ENCODE assay signal across 30 cellular contexts in genomic region chr16:14366974-14367707, GRCh38.
"Had no signal": no experiment of that assay in that cellular context is flagged by ENCODE, and none has a peak within 500 bp of the region (broad histone marks: within the 10 kb centered on the region; RNA-seq: fewer than 3 reads in every experiment).

No MANE protein-coding gene starts in this region.

- H3K9me3 ChIP-seq: adrenal gland, body of pancreas, esophagus muscularis mucosa, sigmoid colon, thyroid gland, upper lobe of right lung had no signal

- FAIRE-seq: colon, small intestine, TTC549 had no signal

- DNase-seq: activated CD4-positive, alpha-beta T cell treated with anti-CD3 and anti-CD28 coated beads for 48 hours; activated CD4-positive, alpha-beta T cell treated with anti-CD3 and anti-CD28 coated beads, Interleukin-2, amount 50 U/mL, for 48 hours; activated CD8-positive, alpha-beta memory T cell treated with anti-CD3 and anti-CD28 coated beads for 24 hours; activated effector memory CD4-positive, alpha-beta T cell treated with Interleukin-2 at 50 U/mL for 16 hours; activated naive CD4-positive, alpha-beta T cell treated with Interleukin-2 at 50 U/mL for 16 hours; adrenal gland; aorta; body of pancreas; dermis blood vessel endothelial cell; effector CD4-positive, alpha-beta T cell; foreskin melanocyte; islet precursor cell; mammary epithelial cell; midbrain; natural killer cell; sigmoid colon; small intestine; stimulated activated CD4-positive, alpha-beta T cell treated with anti-CD3 and anti-CD28 coated beads, Interleukin-4, amount 100 ng/mL, for 24 hours; stimulated activated naive CD8-positive, alpha-beta T cell treated with anti-CD3 and anti-CD28 coated beads, Interleukin-15, amount 100 ng/mL, for 72 hours; substantia nigra; SW 1271; T-helper 9 cell; thyroid gland; upper lobe of right lung had no signal

- H3K4me3 ChIP-seq: adrenal gland, body of pancreas, esophagus muscularis mucosa, sigmoid colon, thyroid gland, upper lobe of right lung had no signal

- H3K36me3 ChIP-seq: adrenal gland, esophagus muscularis mucosa, sigmoid colon, thyroid gland, upper lobe of right lung had no signal

- H3K4me1 ChIP-seq: adrenal gland had no signal

- ATAC-seq: activated CD4-positive, CD25-positive, alpha-beta regulatory T cell treated with anti-CD3 and anti-CD28 coated beads, Interleukin-2, amount 50 U/mL, for 24 hours; body of pancreas; natural killer cell; stimulated activated effector memory CD8-positive, alpha-beta T cell treated with anti-CD3 and anti-CD28 coated beads, Interleukin-12 subunit alpha, Interleukin-12 subunit beta, amount 100 ng/mL, for 72 hours; stimulated activated naive CD8-positive, alpha-beta T cell treated with anti-CD3 and anti-CD28 coated beads, Interleukin-15, amount 100 ng/mL, for 72 hours; upper lobe of right lung had no signal

- H3K27ac ChIP-seq: adrenal gland, body of pancreas, esophagus muscularis mucosa, sigmoid colon, thyroid gland, upper lobe of right lung, VCaP had no signal

- H3K27me3 ChIP-seq: adrenal gland, body of pancreas, esophagus muscularis mucosa, sigmoid colon, thyroid gland, upper lobe of right lung had no signal
